In the genomic region with DNA sequence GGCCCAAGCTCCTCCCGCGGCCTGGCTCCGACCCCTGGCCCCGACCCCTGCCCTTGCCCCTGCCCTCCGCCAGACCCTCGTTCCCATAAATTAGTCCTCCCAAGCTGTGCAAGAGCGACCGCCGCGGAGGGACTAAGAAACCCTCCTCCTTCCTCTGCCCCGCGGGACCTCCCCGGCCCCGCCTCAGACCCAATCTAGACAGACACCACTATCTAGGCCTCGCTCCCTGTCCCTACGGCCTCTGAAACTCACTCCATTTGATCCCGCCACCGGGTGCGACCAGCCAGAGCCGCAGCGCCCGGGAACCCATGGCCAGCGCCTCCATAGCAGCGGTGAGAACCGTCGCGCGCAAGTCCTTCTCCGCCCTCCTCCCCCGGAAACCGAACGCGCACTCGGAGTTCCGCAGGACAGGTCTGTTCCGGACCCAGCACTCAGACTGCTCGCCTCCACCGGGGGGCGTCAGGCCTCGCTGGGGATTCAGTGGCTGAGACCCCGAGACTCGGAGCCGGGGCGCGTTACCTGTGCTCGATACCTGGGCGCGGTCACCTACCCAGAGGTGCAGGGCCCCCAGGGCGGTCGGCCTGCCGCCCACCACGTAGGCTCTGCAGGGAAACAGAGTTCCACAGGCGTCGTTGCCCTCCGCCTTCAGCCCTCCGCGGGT, we compare ENCODE assay signal across 1 cellular context.
TF ChIP-seq lines count a peak whose summit lies in the region.

A gene (minus strand): TSS at position 331 of the 661 bp plus-strand sequence. CDS start 6 bp downstream, at position 325.

TF ChIP-seq in HepG2, 621 proteins besides CTCF, POLR2A, EP300 and RAD21 (continued from another document):
- TF ChIP-seq DNMT3B (CRISPR knock-in tag; conservative IDR thresholded peaks at IDR 0.05) (peak; percentile 87; the same call in 1 of the 2 replicates), HOXA7 (CRISPR knock-in tag; IDR thresholded peaks at IDR 0.05) (no peak), RFX5 (IDR thresholded peaks at IDR 0.05; ENCODE audit: low read depth, low read length) (0 out of 2 replicates have a peak, but pooled peaks have one; percentile 20), ZNF232 (CRISPR knock-in tag; IDR thresholded peaks at IDR 0.05; ENCODE audit: borderline replicate concordance) (peak; percentile 88; the same call in 1 of the 2 replicates), ZBTB3 (CRISPR knock-in tag; IDR thresholded peaks at IDR 0.05; ENCODE audit: borderline replicate concordance, low read depth) (no peak), ZMYM2 (CRISPR knock-in tag; IDR thresholded peaks at IDR 0.05) (peak; percentile 77), HDAC6 (IDR thresholded peaks at IDR 0.05; ENCODE audit: low read depth, low read length) (no peak), GATA4 (IDR thresholded peaks at IDR 0.05; ENCODE audit: borderline replicate concordance, low read depth) (peak; percentile 37; the same call in 1 of the 2 replicates), RFXAP (CRISPR knock-in tag; IDR thresholded peaks at IDR 0.05; ENCODE audit: borderline replicate concordance) (peak; percentile 76; the same call in 1 of the 2 replicates), ZNF614 (CRISPR knock-in tag; IDR thresholded peaks at IDR 0.05; ENCODE audit: borderline replicate concordance) (peak; percentile 81; the same call in 1 of the 2 replicates), ARNT (IDR thresholded peaks at IDR 0.05) (no peak), MBD4 (IDR thresholded peaks at IDR 0.05; ENCODE audit: borderline replicate concordance, low read length) (no peak), HHEX (CRISPR knock-in tag; IDR thresholded peaks at IDR 0.05) (no peak), ZNF136 (CRISPR knock-in tag; IDR thresholded peaks at IDR 0.05; ENCODE audit: low read depth) (0 out of 2 replicates have a peak, but pooled peaks have one; percentile 35), GTF3A (CRISPR knock-in tag; conservative IDR thresholded peaks at IDR 0.05) (no peak), ZC3H4 (CRISPR knock-in tag; IDR thresholded peaks at IDR 0.05; ENCODE audit: borderline replicate concordance) (no peak), BHLHE40 (IDR thresholded peaks at IDR 0.05; ENCODE audit: low read length) (peak; percentile 27; the same call in 1 of the 2 replicates), ZNF720 (CRISPR knock-in tag; IDR thresholded peaks at IDR 0.05) (peak; percentile 82; the same call in 1 of the 2 replicates), ZSCAN21 (CRISPR knock-in tag; IDR thresholded peaks at IDR 0.05; ENCODE audit: borderline replicate concordance) (peak; percentile 96), PTBP1 (IDR thresholded peaks at IDR 0.05; ENCODE audit: low read depth, low read length, poor library complexity, severe bottlenecking) (peak; percentile 51), ZNF629 (CRISPR knock-in tag; conservative IDR thresholded peaks at IDR 0.05) (0 out of 2 replicates have a peak, but pooled peaks have one; percentile 46), MATR3 (CRISPR knock-in tag; IDR thresholded peaks at IDR 0.05) (no peak), ZNF121 (CRISPR knock-in tag; IDR thresholded peaks at IDR 0.05) (no peak), HNRNPUL1 (IDR thresholded peaks at IDR 0.05; ENCODE audit: low read depth, low read length) (peak; percentile 47; the same call in 1 of the 2 replicates), RBFOX2 (IDR thresholded peaks at IDR 0.05; ENCODE audit: low read depth, low read length) (peak; percentile 95), GTF2F1 (IDR thresholded peaks at IDR 0.05; ENCODE audit: low read length) (no peak), MIXL1 (CRISPR knock-in tag; IDR thresholded peaks at IDR 0.05) (peak; percentile 72; the same call in 1 of the 2 replicates), ZNF605 (CRISPR knock-in tag; IDR thresholded peaks at IDR 0.05) (peak; percentile 75), RBM39 (IDR thresholded peaks at IDR 0.05; ENCODE audit: low read depth, low read length, poor library complexity, severe bottlenecking) (peak; percentile 97), ZNF251 (CRISPR knock-in tag; IDR thresholded peaks at IDR 0.05) (no peak), GPN1 (CRISPR knock-in tag; IDR thresholded peaks at IDR 0.05; ENCODE audit: borderline replicate concordance) (0 out of 2 replicates have a peak, but pooled peaks have one; percentile 76), WIZ (CRISPR knock-in tag; IDR thresholded peaks at IDR 0.05) (peak; percentile 80; the same call in 1 of the 2 replicates)
- TF ChIP-seq, protein P1, sequence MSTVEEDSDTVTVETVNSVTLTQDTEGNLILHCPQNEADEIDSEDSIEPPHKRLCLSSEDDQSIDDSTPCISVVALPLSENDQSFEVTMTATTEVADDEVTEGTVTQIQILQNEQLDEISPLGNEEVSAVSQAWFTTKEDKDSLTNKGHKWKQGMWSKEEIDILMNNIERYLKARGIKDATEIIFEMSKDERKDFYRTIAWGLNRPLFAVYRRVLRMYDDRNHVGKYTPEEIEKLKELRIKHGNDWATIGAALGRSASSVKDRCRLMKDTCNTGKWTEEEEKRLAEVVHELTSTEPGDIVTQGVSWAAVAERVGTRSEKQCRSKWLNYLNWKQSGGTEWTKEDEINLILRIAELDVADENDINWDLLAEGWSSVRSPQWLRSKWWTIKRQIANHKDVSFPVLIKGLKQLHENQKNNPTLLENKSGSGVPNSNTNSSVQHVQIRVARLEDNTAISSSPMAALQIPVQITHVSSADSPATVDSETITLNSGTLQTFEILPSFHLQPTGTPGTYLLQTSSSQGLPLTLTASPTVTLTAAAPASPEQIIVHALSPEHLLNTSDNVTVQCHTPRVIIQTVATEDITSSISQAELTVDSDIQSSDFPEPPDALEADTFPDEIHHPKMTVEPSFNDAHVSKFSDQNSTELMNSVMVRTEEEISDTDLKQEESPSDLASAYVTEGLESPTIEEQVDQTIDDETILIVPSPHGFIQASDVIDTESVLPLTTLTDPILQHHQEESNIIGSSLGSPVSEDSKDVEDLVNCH (CRISPR knock-in tag; IDR thresholded peaks at IDR 0.05) = no peak
- TF ChIP-seq, protein P2, sequence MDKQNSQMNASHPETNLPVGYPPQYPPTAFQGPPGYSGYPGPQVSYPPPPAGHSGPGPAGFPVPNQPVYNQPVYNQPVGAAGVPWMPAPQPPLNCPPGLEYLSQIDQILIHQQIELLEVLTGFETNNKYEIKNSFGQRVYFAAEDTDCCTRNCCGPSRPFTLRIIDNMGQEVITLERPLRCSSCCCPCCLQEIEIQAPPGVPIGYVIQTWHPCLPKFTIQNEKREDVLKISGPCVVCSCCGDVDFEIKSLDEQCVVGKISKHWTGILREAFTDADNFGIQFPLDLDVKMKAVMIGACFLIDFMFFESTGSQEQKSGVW (CRISPR knock-in tag; IDR thresholded peaks at IDR 0.05; ENCODE audit: borderline replicate concordance) = no peak
- TF ChIP-seq, protein P3, sequence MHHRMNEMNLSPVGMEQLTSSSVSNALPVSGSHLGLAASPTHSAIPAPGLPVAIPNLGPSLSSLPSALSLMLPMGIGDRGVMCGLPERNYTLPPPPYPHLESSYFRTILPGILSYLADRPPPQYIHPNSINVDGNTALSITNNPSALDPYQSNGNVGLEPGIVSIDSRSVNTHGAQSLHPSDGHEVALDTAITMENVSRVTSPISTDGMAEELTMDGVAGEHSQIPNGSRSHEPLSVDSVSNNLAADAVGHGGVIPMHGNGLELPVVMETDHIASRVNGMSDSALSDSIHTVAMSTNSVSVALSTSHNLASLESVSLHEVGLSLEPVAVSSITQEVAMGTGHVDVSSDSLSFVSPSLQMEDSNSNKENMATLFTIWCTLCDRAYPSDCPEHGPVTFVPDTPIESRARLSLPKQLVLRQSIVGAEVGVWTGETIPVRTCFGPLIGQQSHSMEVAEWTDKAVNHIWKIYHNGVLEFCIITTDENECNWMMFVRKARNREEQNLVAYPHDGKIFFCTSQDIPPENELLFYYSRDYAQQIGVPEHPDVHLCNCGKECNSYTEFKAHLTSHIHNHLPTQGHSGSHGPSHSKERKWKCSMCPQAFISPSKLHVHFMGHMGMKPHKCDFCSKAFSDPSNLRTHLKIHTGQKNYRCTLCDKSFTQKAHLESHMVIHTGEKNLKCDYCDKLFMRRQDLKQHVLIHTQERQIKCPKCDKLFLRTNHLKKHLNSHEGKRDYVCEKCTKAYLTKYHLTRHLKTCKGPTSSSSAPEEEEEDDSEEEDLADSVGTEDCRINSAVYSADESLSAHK (CRISPR knock-in tag; IDR thresholded peaks at IDR 0.05; ENCODE audit: borderline replicate concordance) = no peak
- TF ChIP-seq, protein P4, sequence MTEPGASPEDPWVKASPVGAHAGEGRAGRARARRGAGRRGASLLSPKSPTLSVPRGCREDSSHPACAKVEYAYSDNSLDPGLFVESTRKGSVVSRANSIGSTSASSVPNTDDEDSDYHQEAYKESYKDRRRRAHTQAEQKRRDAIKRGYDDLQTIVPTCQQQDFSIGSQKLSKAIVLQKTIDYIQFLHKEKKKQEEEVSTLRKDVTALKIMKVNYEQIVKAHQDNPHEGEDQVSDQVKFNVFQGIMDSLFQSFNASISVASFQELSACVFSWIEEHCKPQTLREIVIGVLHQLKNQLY (CRISPR knock-in tag; IDR thresholded peaks at IDR 0.05) = no peak
- TF ChIP-seq, protein P5, sequence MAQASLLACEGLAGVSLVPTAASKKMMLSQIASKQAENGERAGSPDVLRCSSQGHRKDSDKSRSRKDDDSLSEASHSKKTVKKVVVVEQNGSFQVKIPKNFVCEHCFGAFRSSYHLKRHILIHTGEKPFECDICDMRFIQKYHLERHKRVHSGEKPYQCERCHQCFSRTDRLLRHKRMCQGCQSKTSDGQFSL (CRISPR knock-in tag; IDR thresholded peaks at IDR 0.05) = peak; percentile 55; the same call in 1 of the 2 replicates
- TF ChIP-seq, protein P6, sequence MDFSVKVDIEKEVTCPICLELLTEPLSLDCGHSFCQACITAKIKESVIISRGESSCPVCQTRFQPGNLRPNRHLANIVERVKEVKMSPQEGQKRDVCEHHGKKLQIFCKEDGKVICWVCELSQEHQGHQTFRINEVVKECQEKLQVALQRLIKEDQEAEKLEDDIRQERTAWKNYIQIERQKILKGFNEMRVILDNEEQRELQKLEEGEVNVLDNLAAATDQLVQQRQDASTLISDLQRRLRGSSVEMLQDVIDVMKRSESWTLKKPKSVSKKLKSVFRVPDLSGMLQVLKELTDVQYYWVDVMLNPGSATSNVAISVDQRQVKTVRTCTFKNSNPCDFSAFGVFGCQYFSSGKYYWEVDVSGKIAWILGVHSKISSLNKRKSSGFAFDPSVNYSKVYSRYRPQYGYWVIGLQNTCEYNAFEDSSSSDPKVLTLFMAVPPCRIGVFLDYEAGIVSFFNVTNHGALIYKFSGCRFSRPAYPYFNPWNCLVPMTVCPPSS (IDR thresholded peaks at IDR 0.05) = no peak
- TF ChIP-seq, protein P7, sequence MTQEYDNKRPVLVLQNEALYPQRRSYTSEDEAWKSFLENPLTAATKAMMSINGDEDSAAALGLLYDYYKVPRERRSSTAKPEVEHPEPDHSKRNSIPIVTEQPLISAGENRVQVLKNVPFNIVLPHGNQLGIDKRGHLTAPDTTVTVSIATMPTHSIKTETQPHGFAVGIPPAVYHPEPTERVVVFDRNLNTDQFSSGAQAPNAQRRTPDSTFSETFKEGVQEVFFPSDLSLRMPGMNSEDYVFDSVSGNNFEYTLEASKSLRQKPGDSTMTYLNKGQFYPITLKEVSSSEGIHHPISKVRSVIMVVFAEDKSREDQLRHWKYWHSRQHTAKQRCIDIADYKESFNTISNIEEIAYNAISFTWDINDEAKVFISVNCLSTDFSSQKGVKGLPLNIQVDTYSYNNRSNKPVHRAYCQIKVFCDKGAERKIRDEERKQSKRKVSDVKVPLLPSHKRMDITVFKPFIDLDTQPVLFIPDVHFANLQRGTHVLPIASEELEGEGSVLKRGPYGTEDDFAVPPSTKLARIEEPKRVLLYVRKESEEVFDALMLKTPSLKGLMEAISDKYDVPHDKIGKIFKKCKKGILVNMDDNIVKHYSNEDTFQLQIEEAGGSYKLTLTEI (CRISPR knock-in tag; conservative IDR thresholded peaks at IDR 0.05) = no peak
- TF ChIP-seq, protein P8, sequence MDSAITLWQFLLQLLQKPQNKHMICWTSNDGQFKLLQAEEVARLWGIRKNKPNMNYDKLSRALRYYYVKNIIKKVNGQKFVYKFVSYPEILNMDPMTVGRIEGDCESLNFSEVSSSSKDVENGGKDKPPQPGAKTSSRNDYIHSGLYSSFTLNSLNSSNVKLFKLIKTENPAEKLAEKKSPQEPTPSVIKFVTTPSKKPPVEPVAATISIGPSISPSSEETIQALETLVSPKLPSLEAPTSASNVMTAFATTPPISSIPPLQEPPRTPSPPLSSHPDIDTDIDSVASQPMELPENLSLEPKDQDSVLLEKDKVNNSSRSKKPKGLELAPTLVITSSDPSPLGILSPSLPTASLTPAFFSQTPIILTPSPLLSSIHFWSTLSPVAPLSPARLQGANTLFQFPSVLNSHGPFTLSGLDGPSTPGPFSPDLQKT (CRISPR knock-in tag; IDR thresholded peaks at IDR 0.05; ENCODE audit: borderline replicate concordance) = no peak
- TF ChIP-seq, protein P9, sequence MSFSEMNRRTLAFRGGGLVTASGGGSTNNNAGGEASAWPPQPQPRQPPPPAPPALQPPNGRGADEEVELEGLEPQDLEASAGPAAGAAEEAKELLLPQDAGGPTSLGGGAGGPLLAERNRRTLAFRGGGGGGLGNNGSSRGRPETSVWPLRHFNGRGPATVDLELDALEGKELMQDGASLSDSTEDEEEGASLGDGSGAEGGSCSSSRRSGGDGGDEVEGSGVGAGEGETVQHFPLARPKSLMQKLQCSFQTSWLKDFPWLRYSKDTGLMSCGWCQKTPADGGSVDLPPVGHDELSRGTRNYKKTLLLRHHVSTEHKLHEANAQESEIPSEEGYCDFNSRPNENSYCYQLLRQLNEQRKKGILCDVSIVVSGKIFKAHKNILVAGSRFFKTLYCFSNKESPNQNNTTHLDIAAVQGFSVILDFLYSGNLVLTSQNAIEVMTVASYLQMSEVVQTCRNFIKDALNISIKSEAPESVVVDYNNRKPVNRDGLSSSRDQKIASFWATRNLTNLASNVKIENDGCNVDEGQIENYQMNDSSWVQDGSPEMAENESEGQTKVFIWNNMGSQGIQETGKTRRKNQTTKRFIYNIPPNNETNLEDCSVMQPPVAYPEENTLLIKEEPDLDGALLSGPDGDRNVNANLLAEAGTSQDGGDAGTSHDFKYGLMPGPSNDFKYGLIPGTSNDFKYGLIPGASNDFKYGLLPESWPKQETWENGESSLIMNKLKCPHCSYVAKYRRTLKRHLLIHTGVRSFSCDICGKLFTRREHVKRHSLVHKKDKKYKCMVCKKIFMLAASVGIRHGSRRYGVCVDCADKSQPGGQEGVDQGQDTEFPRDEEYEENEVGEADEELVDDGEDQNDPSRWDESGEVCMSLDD (CRISPR knock-in tag; IDR thresholded peaks at IDR 0.05; ENCODE audit: borderline replicate concordance) = peak; percentile 66; the same call in 1 of the 2 replicates
